Comparison of ENCODE assay signal across 22 cellular contexts in genomic region chr17:34712481-34713195, GRCh38.
"Had no signal": no experiment of that assay in that cellular context is flagged by ENCODE, and none has a peak within 500 bp of the region (broad histone marks: within the 10 kb centered on the region; RNA-seq: fewer than 3 reads in every experiment).

No MANE protein-coding gene starts in this region.

- H3K36me3 Mint-ChIP-seq: memory B cell; natural killer cell; stimulated activated effector memory CD8-positive, alpha-beta T cell treated with anti-CD3 and anti-CD28 coated beads, Interleukin-12 subunit alpha, Interleukin-12 subunit beta, amount 100 ng/mL, for 72 hours had no signal

- H3K4me3 Mint-ChIP-seq: dendritic cell treated with granulocyte-macrophage colony-stimulating factor and Interleukin-4, amounts not matched to agents 40 ng/mL and 50 ng/mL, for 4 days; memory B cell; natural killer cell; neural crest cell; stimulated activated effector memory CD8-positive, alpha-beta T cell treated with anti-CD3 and anti-CD28 coated beads, Interleukin-12 subunit alpha, Interleukin-12 subunit beta, amount 100 ng/mL, for 72 hours had no signal

- H3K27me3 ChIP-seq: colonic mucosa, gastrocnemius medialis, right atrium auricular region, thyroid gland had no signal

- H3K27ac ChIP-seq: colonic mucosa, gastrocnemius medialis, prostate gland, right atrium auricular region, sigmoid colon, stomach, thyroid gland had no signal

- ATAC-seq: gastrocnemius medialis; left lobe of liver; natural killer cell; stimulated activated effector memory CD8-positive, alpha-beta T cell treated with anti-CD3 and anti-CD28 coated beads, Interleukin-12 subunit alpha, Interleukin-12 subunit beta, amount 100 ng/mL, for 72 hours had no signal

- DNase-seq: central memory CD4-positive, alpha-beta T cell; colonic mucosa; effector CD8-positive, alpha-beta T cell; erythroblast; gastrocnemius medialis; kidney; natural killer cell; sigmoid colon; stimulated activated CD4-positive, alpha-beta T cell treated with anti-CD3 and anti-CD28 coated beads, Interleukin-2, amount 100 ng/mL, for 24 hours; stimulated activated CD4-positive, alpha-beta T cell treated with anti-CD3 and anti-CD28 coated beads, Interleukin-4, amount 100 ng/mL, for 24 hours; stimulated activated naive CD4-positive, alpha-beta T cell treated with Interleukin-2 at 50 U/mL for 16 hours; stomach; thyroid gland; trophoblast cell had no signal

- H3K9me3 Mint-ChIP-seq: dendritic cell treated with granulocyte-macrophage colony-stimulating factor and Interleukin-4, amounts not matched to agents 40 ng/mL and 50 ng/mL, for 4 days; neural crest cell had no signal

- H3K27ac Mint-ChIP-seq: dendritic cell treated with granulocyte-macrophage colony-stimulating factor and Interleukin-4, amounts not matched to agents 40 ng/mL and 50 ng/mL, for 4 days; memory B cell; natural killer cell; stimulated activated effector memory CD8-positive, alpha-beta T cell treated with anti-CD3 and anti-CD28 coated beads, Interleukin-12 subunit alpha, Interleukin-12 subunit beta, amount 100 ng/mL, for 72 hours had no signal

- H3K4me1 Mint-ChIP-seq: natural killer cell; neural crest cell; stimulated activated effector memory CD8-positive, alpha-beta T cell treated with anti-CD3 and anti-CD28 coated beads, Interleukin-12 subunit alpha, Interleukin-12 subunit beta, amount 100 ng/mL, for 72 hours had no signal

- H3K36me3 ChIP-seq: colonic mucosa, gastrocnemius medialis, prostate gland, right atrium auricular region, sigmoid colon, stomach, thyroid gland had no signal

- H3K4me1 ChIP-seq: colonic mucosa, gastrocnemius medialis, prostate gland, right atrium auricular region, sigmoid colon, stomach, thyroid gland had no signal

- H3K4me3 ChIP-seq: colonic mucosa, gastrocnemius medialis, lung, prostate gland, right atrium auricular region, sigmoid colon, stomach, thyroid gland had no signal

- H3K9me3 ChIP-seq: colonic mucosa, gastrocnemius medialis, prostate gland, right atrium auricular region, sigmoid colon, stomach, thyroid gland had no signal
